27 cellular contexts compared by ENCODE assay signal in genomic region chr6:83984411-83984810, GRCh38. TPM values are rescaled to one million over a fixed set of nuclear protein-coding genes. Genes with fewer than 3 reads are reported as not detected.
A peak's percentile ranks its signal among the peaks of the same experiment; 100 is the strongest.
DNase-seq lines count a peak whose midpoint lies in the region; ATAC-seq, FAIRE-seq and TF ChIP-seq lines count a peak whose summit lies in the region.
"Had no signal": no experiment of that assay in that cellular context is flagged by ENCODE, and none has a peak within 500 bp of the region (broad histone marks: within the 10 kb centered on the region; RNA-seq: fewer than 3 reads in every experiment).

No MANE protein-coding gene starts in this region.

- no peaks in the 10 kb centered on the region for H3K79me2 ChIP-seq in K562 (ENCODE audit: control insufficient read depth, insufficient read depth, low read length)

- H2AFZ ChIP-seq in K562 (ENCODE audit: low read depth, low read length), result peak overlapping the region; percentile 36; the same call in 1 of the 2 replicates
- H2AFZ ChIP-seq in mesenchymal stem cell (ENCODE audit: low read depth, low read length), result no peak overlapping the region

- no peaks in the 10 kb centered on the region for H3K36me3 ChIP-seq in K562 (ENCODE audit: control insufficient read depth, insufficient read depth, low read length)
- no peaks in the 10 kb centered on the region for H3K36me3 ChIP-seq in thoracic aorta
- H3K36me3 ChIP-seq in aorta (ENCODE audit: control insufficient read depth in 1 of 2, insufficient read depth in 2 of 2, low read length in 1 of 2), result no peaks in the 10 kb centered on the region
- no peaks in the 10 kb centered on the region for H3K36me3 ChIP-seq in colonic mucosa
- H3K36me3 ChIP-seq in mesenchymal stem cell (ENCODE audit: control insufficient read depth in 1 of 2, insufficient read depth in 2 of 2, low read depth in 1 of 2, low read length in 2 of 2), result no peaks in the 10 kb centered on the region
- H3K36me3 ChIP-seq: BE2C, BLaER1 had no signal

- no peak overlapping the region for H2BK15ac ChIP-seq in mesenchymal stem cell (ENCODE audit: low read depth, poor library complexity, severe bottlenecking)

- H3K4ac ChIP-seq in mesenchymal stem cell (ENCODE audit: low read depth in 1 of 2, low read length in 2 of 2), result no peak overlapping the region

- H3K9me3 ChIP-seq in K562 (replicated peaks; ENCODE audit: control insufficient read depth, insufficient read depth, low read depth, low read length), result peaks cover 12% of the 10 kb centered on the region
- no peaks in the 10 kb centered on the region for H3K9me3 ChIP-seq in thoracic aorta
- no peaks in the 10 kb centered on the region for H3K9me3 ChIP-seq in aorta (ENCODE audit: control insufficient read depth, low read length)
- no peaks in the 10 kb centered on the region for H3K9me3 ChIP-seq in colonic mucosa
- H3K9me3 ChIP-seq in mesenchymal stem cell (ENCODE audit: control insufficient read depth, low read length), result no peaks in the 10 kb centered on the region
- H3K9me3 ChIP-seq: BE2C, BLaER1 had no signal

- H3K18ac ChIP-seq in mesenchymal stem cell (ENCODE audit: low read depth in 1 of 2, low read length in 2 of 2), result no peak overlapping the region

- no peaks in the 10 kb centered on the region for H3K79me1 ChIP-seq in mesenchymal stem cell (replicated peaks; ENCODE audit: low read length, poor library complexity, severe bottlenecking)

- POLR2A ChIA-PET in K562 (lab: Yijun Ruan, JAX), result no interaction called here

- no peak for TF ChIP-seq CTCF in K562 (IDR thresholded peaks at IDR 0.05 in 2 of 3, conservative IDR thresholded peaks at IDR 0.05 in 1 of 3; ENCODE audit: insufficient read depth in 2 of 3, low read depth in 1 of 3, low read length in 3 of 3)
- TF ChIP-seq CTCF in thoracic aorta (IDR thresholded peaks at IDR 0.05), result no peak
- TF ChIP-seq CTCF in colonic mucosa (IDR thresholded peaks at IDR 0.05), result no peak

- TF ChIP-seq RAD21 in K562 (CRISPR knock-in tag; conservative IDR thresholded peaks at IDR 0.05 in 1 of 2, IDR thresholded peaks at IDR 0.05 in 1 of 2), result no peak

- H3K14ac ChIP-seq in mesenchymal stem cell (ENCODE audit: low read length in 2 of 2), result no peak overlapping the region

- no peak overlapping the region for H3K9ac ChIP-seq in K562 (ENCODE audit: insufficient read depth in 1 of 2, low read depth in 2 of 2, low read length in 2 of 2)
- H3K9ac ChIP-seq in colonic mucosa (ENCODE audit: low read depth in 2 of 2, low read length in 2 of 2), result no peak overlapping the region
- no peak overlapping the region for H3K9ac ChIP-seq in mesenchymal stem cell (ENCODE audit: low read length)
- H3K9ac ChIP-seq: BLaER1 had no signal

- H3K27ac ChIP-seq in K562 (ENCODE audit: extremely low read depth, low read depth, low read length) (no peak overlapping the region), thoracic aorta (peak overlapping the region; percentile 87 to 90), aorta (ENCODE audit: low read depth in 1 of 2, low read length in 2 of 2) (peak overlapping the region; percentile 71 to 87), colonic mucosa (no peak overlapping the region), mesenchymal stem cell (ENCODE audit: low read length, poor library complexity, severe bottlenecking) (no peak overlapping the region)
- H3K27ac ChIP-seq: BLaER1 had no signal

- H3K27me3 ChIP-seq in K562 (ENCODE audit: control insufficient read depth in 2 of 2, insufficient read depth in 2 of 2, low read length in 2 of 2) (no peaks in the 10 kb centered on the region), thoracic aorta (replicated peaks; ENCODE audit: insufficient read depth) (no peaks in the 10 kb centered on the region), aorta (ENCODE audit: control insufficient read depth in 1 of 2, insufficient read depth in 2 of 2, low read length in 1 of 2) (no peaks in the 10 kb centered on the region), colonic mucosa (no peaks in the 10 kb centered on the region), mesenchymal stem cell (ENCODE audit: control insufficient read depth in 1 of 2, insufficient read depth in 1 of 2, low read length in 2 of 2) (no peaks in the 10 kb centered on the region)
- H3K27me3 ChIP-seq: BE2C, BLaER1 had no signal

- H4K20me1 ChIP-seq in K562 (replicated peaks; ENCODE audit: control insufficient read depth, insufficient read depth, low read length), result no peaks in the 10 kb centered on the region
- H4K20me1 ChIP-seq: BLaER1 had no signal

- no peak for TF ChIP-seq EP300 in K562 (IDR thresholded peaks at IDR 0.05; ENCODE audit: low read length)

- H4K91ac ChIP-seq in mesenchymal stem cell (ENCODE audit: low read length), result no peak overlapping the region

- no peak overlapping the region for H2BK120ac ChIP-seq in mesenchymal stem cell (ENCODE audit: low read depth, low read length)

- no peak overlapping the region for H4K8ac ChIP-seq in mesenchymal stem cell (ENCODE audit: low read length)

- no peak overlapping the region for H3K4me2 ChIP-seq in K562 (ENCODE audit: insufficient read depth, low read length)
- H3K4me2 ChIP-seq in mesenchymal stem cell (ENCODE audit: low read length, poor library complexity, severe bottlenecking), result no peak overlapping the region
- H3K4me2 ChIP-seq: BLaER1 had no signal

- TF ChIP-seq POLR2A in K562 (conservative IDR thresholded peaks at IDR 0.05), result no peak

- H2BK12ac ChIP-seq in mesenchymal stem cell (ENCODE audit: low read length in 2 of 2), result no peak overlapping the region

- CTCF ChIA-PET in K562 (lab: Yijun Ruan, JAX; ENCODE audit: low intra/inter-chr PET ratio), result no interaction called here

- H2BK5ac ChIP-seq in mesenchymal stem cell (ENCODE audit: low read depth, low read length, poor library complexity, severe bottlenecking), result no peak overlapping the region

- H2AK5ac ChIP-seq in mesenchymal stem cell (ENCODE audit: low read length, severe bottlenecking), result no peak overlapping the region

- ATAC-seq in K562 (no peak), thoracic aorta (ENCODE audit: insufficient number of reproducible peaks, low FRiP score, low read depth) (no peak), aorta (ENCODE audit: low FRiP score) (no peak)
- ATAC-seq: CD8-positive, alpha-beta T cell; GM12878 had no signal

- 89% methylated on average over 1 of the region's 1 CpG for WGBS in K562 (ENCODE audit: insufficient coverage, low coverage, missing lambda C conversion rate)
- WGBS in aorta, 2 donors, result 100% methylated on average over 1 of the region's 1 CpG
- WGBS in mesenchymal stem cell, result no CpG with 5 or more reads among the region's 1 CpG

- DNase-seq in K562 (ENCODE audit: extremely low read depth in 1 of 4, low spot score in 3 of 4) (no peak), thoracic aorta (ENCODE audit: low spot score) (no peak), aorta (no peak), colonic mucosa (no peak), mesenchymal stem cell (no peak)
- DNase-seq in activated T-cell treated with anti-CD3 and anti-CD28 coated beads, Interleukin-2, amount 50 U/mL, for 48 hours, result no peak
- DNase-seq: 8988T; ACHN; BE2C; C1 segment of cervical spinal cord; CD4-positive, CD25-positive, alpha-beta regulatory T cell; CD8-positive, alpha-beta T cell; DMS 273 treated with DMSO at 0.1 percent for 48 hours; DMS153; DMS53; DMS79; DND-41; EL; GDM1 had no signal

- BruUV-seq in K562 (replicated peaks; lab: Mats Ljungman, UMichigan), result no TSS peak

- FAIRE-seq in K562 (lab: Jason Lieb, UNC), result no peak
- FAIRE-seq: A204.1, GM12878, GM12892, GM18507 had no signal

- no peak overlapping the region for H3K23ac ChIP-seq in mesenchymal stem cell (ENCODE audit: low read length in 2 of 2)

- H3K4me3 ChIP-seq in K562 (no peak overlapping the region), thoracic aorta (no peak overlapping the region), aorta (ENCODE audit: low read length in 2 of 2) (no peak overlapping the region), colonic mucosa (no peak overlapping the region), mesenchymal stem cell (ENCODE audit: insufficient read depth in 1 of 2, low read depth in 1 of 2, low read length in 2 of 2) (no peak overlapping the region)
- H3K4me3 ChIP-seq: BLaER1, GM12878 had no signal

- in situ Hi-C loops in K562 (cut with MboI), result no loop called here

- H3K9me1 ChIP-seq in K562 (ENCODE audit: control insufficient read depth, insufficient read depth, low read length), result no peaks in the 10 kb centered on the region

- H3K4me1 ChIP-seq in K562 (replicated peaks in 1 of 2; ENCODE audit: control insufficient read depth in 2 of 2, insufficient read depth in 2 of 2, low read length in 2 of 2), result peaks cover 0 to 2% of the 10 kb centered on the region in 2 experiments; a peak in 1 of 5 replicates
- H3K4me1 ChIP-seq in thoracic aorta (ENCODE audit: control insufficient read depth in 1 of 2, low read depth in 2 of 2), result peaks cover 32 to 59% of the 10 kb centered on the region in 2 donors
- peaks cover 4 to 29% of the 10 kb centered on the region in 2 donors for H3K4me1 ChIP-seq in aorta (ENCODE audit: control insufficient read depth in 1 of 2, insufficient read depth in 2 of 2, low read length in 2 of 2)
- no peaks in the 10 kb centered on the region for H3K4me1 ChIP-seq in colonic mucosa
- H3K4me1 ChIP-seq in mesenchymal stem cell (ENCODE audit: control insufficient read depth, insufficient read depth, low read depth, low read length), result no peaks in the 10 kb centered on the region
- H3K4me1 ChIP-seq: BLaER1 had no signal

- intact Hi-C loops in K562 (cut with micrococcal nuclease), result no loop called here
- intact Hi-C loops in aorta (cut with DNase I), result loop anchor here in 1 of 2 donors (2.0 kb wide), 1 partner anchor 40 kb away; no protein-coding TSS in a partner anchor
- intact Hi-C loops in colonic mucosa (cut with DNase I), result no loop called here

RNA-seq across cellular contexts. Expression of gene MRAP2, which starts 49.2 kb away (rescaled TPM):
- total RNA-seq in K562 (2011; cell fraction: chromatin; rRNA removed; ENCODE audit: low replicate concordance), result 18.1 and 18.7 TPM in 2 replicates
- 15.3 and 20.5 TPM in 2 replicates for total RNA-seq in K562 (2011; cell fraction: nucleolus; rRNA removed)
- total RNA-seq in K562 (2011; cell fraction: nucleoplasm; rRNA removed), result 27.9 and 37.3 TPM in 2 replicates
- 7.8 and 8.6 TPM in 2 replicates for total RNA-seq in K562 (2014; rRNA removed)
- 12.0 and 15.3 TPM in 2 replicates for total RNA-seq in K562 (2014; rRNA removed; fragmentation: Illumina TruSeq; extraction: Trizol)
- total RNA-seq in K562 (2015; rRNA removed; fragmentation: Illumina TruSeq; extraction: Trizol), result 11.8 and 12.6 TPM in 2 replicates
- total RNA-seq in K562 (2021), result 7.4 and 8.7 TPM in 2 replicates
- polyA plus RNA-seq in K562 (2011; rRNA removed), result 30.7 and 38.9 TPM in 2 replicates
- polyA plus RNA-seq in K562 (2011; cell fraction: cytosol; rRNA removed), result 16.6 and 27.0 TPM in 2 replicates
- polyA plus RNA-seq in K562 (2011; cell fraction: nucleus; rRNA removed), result 8.4 and 14.0 TPM in 2 replicates
- polyA plus RNA-seq in K562 (2012), result 7.1 and 10.8 TPM in 2 replicates
- polyA plus RNA-seq in K562 (2014; fragmentation: Illumina TruSeq; extraction: Trizol), result 10.9 and 12.1 TPM in 2 replicates
- 1 to 10 TPM; 5.9 to 6.8 TPM for polyA plus RNA-seq in K562 (2014; fragmentation: Nextera tagmentation; extraction: Ambion mirVana)
- 8.0 and 9.3 TPM in 2 replicates for polyA plus RNA-seq in K562 (2014; rRNA removed)
- 26.8 and 27.7 TPM in 2 replicates for polyA minus RNA-seq in K562 (2011; rRNA and poly(A)+ RNA removed)
- 5.2 and 13.0 TPM in 2 replicates for polyA minus RNA-seq in K562 (2011; cell fraction: cytosol; rRNA and poly(A)+ RNA removed)
- polyA minus RNA-seq in K562 (2011; cell fraction: nucleus; rRNA and poly(A)+ RNA removed), result 4.0 and 5.1 TPM in 2 replicates
- total RNA-seq in thoracic aorta, result 100 to 1,000 TPM in 1 of 2 donors, 10 to 100 TPM in 1; 67.5 to 104 TPM
- total RNA-seq in aorta, result 10 to 100 TPM; 65.1 to 74.4 TPM
- polyA plus RNA-seq in aorta, result 10 to 100 TPM; 57.5 to 90.8 TPM
- total RNA-seq in colonic mucosa, result 10 to 100 TPM in 1 of 2 donors, 1 to 10 TPM in 1; 7.3 to 14.6 TPM
- not detected for polyA plus RNA-seq in mesenchymal stem cell (2013, experiment 1 of 2)
- not detected for polyA plus RNA-seq in mesenchymal stem cell (2013, experiment 2 of 2)
- total RNA-seq: CD4-positive, CD25-positive, alpha-beta regulatory T cell; CD8-positive, alpha-beta T cell; G401; GM12878 had no signal
- polyA plus RNA-seq: AG04450; CD14-positive monocyte; CD4-positive, CD25-positive, alpha-beta regulatory T cell; GM12878 had no signal

Comparison
In these comparisons a context has a peak if more than half of its experiments do, and no peak if none do; other contexts are left out.
1. H3K27ac ChIP-seq: peak in thoracic aorta (2 of 2) and aorta (2 of 2); none in K562 (single experiment), colonic mucosa (single experiment) and mesenchymal stem cell (single experiment).